9 cellular contexts compared by ENCODE assay signal in genomic region chr16:681746-682427, GRCh38. TPM values are rescaled to one million over a fixed set of nuclear protein-coding genes. Genes with fewer than 3 reads are reported as not detected.
DNase-seq lines count a peak whose midpoint lies in the region; ATAC-seq and TF ChIP-seq lines count a peak whose summit lies in the region.
"Had no signal": no experiment of that assay in that cellular context is flagged by ENCODE, and none has a peak within 500 bp of the region (broad histone marks: within the 10 kb centered on the region; RNA-seq: fewer than 3 reads in every experiment).

No MANE protein-coding gene starts in this region.

- peaks cover 43% of the 10 kb centered on the region for H3K36me3 ChIP-seq in RWPE2 (ENCODE audit: low read depth)
- H3K36me3 ChIP-seq in skeletal muscle satellite cell (ENCODE audit: insufficient read depth, low read length), result peaks cover 35% of the 10 kb centered on the region
- H3K36me3 ChIP-seq in prostate gland, result peaks cover 7 to 10% of the 10 kb centered on the region in 2 donors

- DNase-seq in T-helper 1 cell (no peak), RWPE2 (ENCODE audit: low spot score) (no peak), epithelial cell of proximal tubule (ENCODE audit: low read depth) (no peak), prostate gland (ENCODE audit: low spot score) (no peak), KG1 (lab: John Stamatoyannopoulos, UW) (no peak)
- DNase-seq: aorta had no signal

- H3K9me3 ChIP-seq in RWPE2 (ENCODE audit: severe bottlenecking), result no peaks in the 10 kb centered on the region
- H3K9me3 ChIP-seq in skeletal muscle satellite cell (replicated peaks; ENCODE audit: low read length), result no peaks in the 10 kb centered on the region
- H3K9me3 ChIP-seq in prostate gland, result no peaks in the 10 kb centered on the region

- H3K4me1 Mint-ChIP-seq in T-helper 1 cell treated with Interleukin-12 subunit alpha and Interleukin-12 subunit beta and Interleukin-4 antibody, amounts not matched to agents 30 μg/mL and 1 μg/mL, for 36 hours (ENCODE audit: low read depth), result peaks cover 13% of the 10 kb centered on the region

- intact Hi-C loops in prostate gland (cut with DNase I), result no loop called here

- H3K4me1 ChIP-seq in RWPE2 (ENCODE audit: insufficient read depth, poor library complexity, severe bottlenecking) (peaks cover 15% of the 10 kb centered on the region), skeletal muscle satellite cell (ENCODE audit: control insufficient read depth, insufficient read depth, low read length) (peaks cover 41% of the 10 kb centered on the region), prostate gland (replicated peaks) (peaks cover 25% of the 10 kb centered on the region)

- peak overlapping the region; percentile 72 for H3K27ac ChIP-seq in RWPE2 (ENCODE audit: poor library complexity, severe bottlenecking)
- H3K27ac ChIP-seq in prostate gland, result no peak overlapping the region

- H3K4me3 ChIP-seq in RWPE2 (ENCODE audit: severe bottlenecking) (peak overlapping the region; percentile 91), epithelial cell of proximal tubule (ENCODE audit: low read depth, low read length) (peak overlapping the region; percentile 84), skeletal muscle satellite cell (ENCODE audit: low read length) (peak overlapping the region; percentile 96), prostate gland (no peak overlapping the region)

- TF ChIP-seq CTCF in RWPE2 (IDR thresholded peaks at IDR 0.05; ENCODE audit: poor library complexity, severe bottlenecking) (no peak), epithelial cell of proximal tubule (conservative IDR thresholded peaks at IDR 0.05; ENCODE audit: low read depth, low read length) (no peak), prostate gland (IDR thresholded peaks at IDR 0.05) (no peak)

- H3K27me3 ChIP-seq in RWPE2 (ENCODE audit: insufficient read depth, poor library complexity, severe bottlenecking) (no peaks in the 10 kb centered on the region), skeletal muscle satellite cell (ENCODE audit: control insufficient read depth, insufficient read depth, low read length) (no peaks in the 10 kb centered on the region), prostate gland (replicated peaks; ENCODE audit: insufficient read depth) (no peaks in the 10 kb centered on the region)

- 73% methylated on average over 26 of the region's 28 CpGs for WGBS in prostate gland

- H3K9me3 Mint-ChIP-seq in T-helper 1 cell treated with Interleukin-12 subunit alpha and Interleukin-12 subunit beta and Interleukin-4 antibody, amounts not matched to agents 30 μg/mL and 1 μg/mL, for 36 hours, result no peaks in the 10 kb centered on the region

- H3K9ac ChIP-seq in skeletal muscle satellite cell (ENCODE audit: low read depth, low read length), result peak overlapping the region; percentile 91

- no peak for TF ChIP-seq POLR2A in prostate gland (IDR thresholded peaks at IDR 0.05)

- ATAC-seq in RWPE2 (ENCODE audit: low read depth) (no peak), GM19351 (IDR thresholded peaks at IDR 0.05; ENCODE audit: unreplicated experiment) (no peak)

- peak overlapping the region; percentile 71 for H3K4me3 Mint-ChIP-seq in T-helper 1 cell treated with Interleukin-12 subunit alpha and Interleukin-12 subunit beta and Interleukin-4 antibody, amounts not matched to agents 30 μg/mL and 1 μg/mL, for 36 hours

- peaks cover 10% of the 10 kb centered on the region for H3K36me3 Mint-ChIP-seq in T-helper 1 cell treated with Interleukin-12 subunit alpha and Interleukin-12 subunit beta and Interleukin-4 antibody, amounts not matched to agents 30 μg/mL and 1 μg/mL, for 36 hours (ENCODE audit: low read depth)

- peak overlapping the region; percentile 55 for H3K27ac Mint-ChIP-seq in T-helper 1 cell treated with Interleukin-12 subunit alpha and Interleukin-12 subunit beta and Interleukin-4 antibody, amounts not matched to agents 30 μg/mL and 1 μg/mL, for 36 hours

- no peaks in the 10 kb centered on the region for H3K27me3 Mint-ChIP-seq in T-helper 1 cell treated with Interleukin-12 subunit alpha and Interleukin-12 subunit beta and Interleukin-4 antibody, amounts not matched to agents 30 μg/mL and 1 μg/mL, for 36 hours (ENCODE audit: low read depth)

- peak overlapping the region; percentile 100 for H3K4me2 ChIP-seq in skeletal muscle satellite cell (ENCODE audit: low read length)

RNA-seq across cellular contexts. Expression of gene STUB1, which starts 1.7 kb away (rescaled TPM):
- total RNA-seq in epithelial cell of proximal tubule (158 and 202 TPM in 2 replicates), prostate gland (100 to 1,000 TPM; 173 to 255 TPM)
- 174 and 208 TPM in 2 replicates for total RNA-seq in skeletal muscle satellite cell (2012; rRNA removed)

RNA-seq across cellular contexts. Expression of gene JMJD8, which starts 2.2 kb away (rescaled TPM):
- 65.6 and 98.0 TPM in 2 replicates for total RNA-seq in epithelial cell of proximal tubule
- 13.2 and 30.6 TPM in 2 replicates for total RNA-seq in skeletal muscle satellite cell (2012; rRNA removed)
- 100 to 1,000 TPM; 121 to 132 TPM for total RNA-seq in prostate gland

RNA-seq across cellular contexts. Expression of gene RHBDL1, which starts 6.4 kb away (rescaled TPM):
- total RNA-seq in epithelial cell of proximal tubule (0.43 and 1.2 TPM in 2 replicates), prostate gland (1 to 10 TPM; 4.5 to 4.9 TPM)
- 1.3 and 1.7 TPM in 2 replicates for total RNA-seq in skeletal muscle satellite cell (2012; rRNA removed)

RNA-seq across cellular contexts. Expression of gene WDR24, which starts 8.3 kb away (rescaled TPM):
- total RNA-seq in epithelial cell of proximal tubule (10.1 and 16.3 TPM in 2 replicates), prostate gland (10 to 100 TPM; 18.2 to 26.4 TPM)
- total RNA-seq in skeletal muscle satellite cell (2012; rRNA removed), result 7.0 and 8.1 TPM in 2 replicates

RNA-seq across cellular contexts. Expression of gene RHOT2, which starts 14.0 kb away (rescaled TPM):
- total RNA-seq in epithelial cell of proximal tubule (73.8 and 85.8 TPM in 2 replicates), prostate gland (100 to 1,000 TPM; 101 to 169 TPM)
- total RNA-seq in skeletal muscle satellite cell (2012; rRNA removed), result 45.4 and 53.1 TPM in 2 replicates

Comparison
In these comparisons a context has a peak if more than half of its experiments do, and no peak if none do; other contexts are left out.
1. H3K4me3 ChIP-seq: peak in RWPE2 (single experiment), epithelial cell of proximal tubule (single experiment) and skeletal muscle satellite cell (single experiment); none in prostate gland (0 of 2).